8 cellular contexts compared by ENCODE assay signal in the genomic region with DNA sequence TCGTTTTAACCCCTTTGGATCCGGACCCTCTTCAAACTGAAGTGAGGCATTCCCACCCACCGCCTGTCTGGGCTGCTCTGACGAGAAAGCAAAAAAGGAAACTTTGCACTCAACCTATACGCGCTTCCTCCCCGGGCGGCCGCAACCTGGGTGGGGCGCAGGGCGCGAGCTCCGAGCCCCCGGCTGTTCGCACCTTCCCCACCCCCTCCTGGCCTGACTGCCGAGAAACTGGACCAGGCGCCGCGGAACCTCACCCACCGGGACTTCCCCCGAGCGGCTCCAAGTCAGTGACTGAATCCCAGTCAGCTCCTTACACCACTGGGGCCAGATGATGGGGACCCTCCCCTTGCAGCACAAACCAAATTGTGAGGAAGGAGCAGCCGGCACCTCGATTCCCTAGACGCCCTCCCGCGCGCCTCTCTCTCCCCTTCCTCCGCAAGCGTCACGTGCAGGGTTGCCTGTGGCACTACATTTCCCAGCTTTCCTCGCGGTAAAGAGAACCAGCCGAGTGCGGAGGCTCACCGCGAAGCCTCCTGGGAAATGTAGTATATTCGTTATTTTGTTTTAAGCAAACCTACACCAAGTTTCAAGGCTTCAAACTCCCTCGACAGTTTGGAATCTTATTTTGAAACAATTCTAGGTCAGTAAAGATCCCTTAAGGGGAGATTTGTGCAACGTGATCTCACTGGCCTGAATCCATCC. TPM values are rescaled to one million over a fixed set of nuclear protein-coding genes. Genes with fewer than 3 reads are reported as not detected.
DNase-seq lines count a peak whose midpoint lies in the region; ATAC-seq and TF ChIP-seq lines count a peak whose summit lies in the region.

A gene with protein sequence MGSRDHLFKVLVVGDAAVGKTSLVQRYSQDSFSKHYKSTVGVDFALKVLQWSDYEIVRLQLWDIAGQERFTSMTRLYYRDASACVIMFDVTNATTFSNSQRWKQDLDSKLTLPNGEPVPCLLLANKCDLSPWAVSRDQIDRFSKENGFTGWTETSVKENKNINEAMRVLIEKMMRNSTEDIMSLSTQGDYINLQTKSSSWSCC (minus strand): TSS at position 468 of the 702 bp plus-strand sequence. CDS start 526 bp downstream, outside the sequence.

- peak; percentile 86 for ATAC-seq in HG02642 (IDR thresholded peaks at IDR 0.05; ENCODE audit: poor library complexity, unreplicated experiment)

- DNase-seq in NCI-H1105 treated with DMSO at 0.1 percent for 48 hours (lab: John Stamatoyannopoulos, UW), result peak; percentile 78
- peak; percentile 83 for DNase-seq in T follicular helper cell (ENCODE audit: low read depth)
- peak; percentile 64 for DNase-seq in activated naive CD8-positive, alpha-beta T cell treated with anti-CD3 and anti-CD28 coated beads, Interleukin-2, amount 50 U/mL, for 16 hours (ENCODE audit: low read depth, low spot score)
- peak; percentile 94 for DNase-seq in cardiac septum (ENCODE audit: low spot score)
- peak; percentile 90 for DNase-seq in pons (ENCODE audit: low spot score)
- DNase-seq in transverse colon, result peak; percentile 82

- peaks cover 0 to 16% (median 4%) of the 10 kb centered on the region in 4 donors for H3K4me1 ChIP-seq in transverse colon

- peak within 1 kb of the TSS; percentile 55 to 78 (median 70) for H3K27ac ChIP-seq in transverse colon

- in situ Hi-C loops in transverse colon (cut with MboI; ENCODE audit: low pct_ligation_motif_present in 1 of 4, low pct_unique_long_range_greater_than_20kb in 1 of 4, low sequenced_read_pairs in 3 of 4), result loop anchor here (25.0 kb wide), 3 partner anchors 137 to 337 kb away; a partner anchor contains a TSS

- TF ChIP-seq POLR2A in GM10847 (IDR thresholded peaks at IDR 0.05; ENCODE audit: extremely low read depth, insufficient read length) (peak; percentile 15), transverse colon (IDR thresholded peaks at IDR 0.05) (peak; percentile 25)

- no peaks in the 10 kb centered on the region for H3K27me3 ChIP-seq in transverse colon

- TF ChIP-seq CTCF in transverse colon (IDR thresholded peaks at IDR 0.05), result no peak

- intact Hi-C loops in cardiac septum (cut with DNase I) (loop anchor here (2.0 kb wide), 1 partner anchor 24 kb away; a partner anchor contains a TSS), transverse colon (cut with DNase I; ENCODE audit: low total_unique reads) (no loop called here)

- no peaks in the 10 kb centered on the region for H3K36me3 ChIP-seq in transverse colon

- no peaks in the 10 kb centered on the region for H3K9me3 ChIP-seq in transverse colon

- peak within 1 kb of the TSS; percentile 39 to 82 (median 66) for H3K4me3 ChIP-seq in transverse colon

- 1 to 5% methylated on average over 3 to 40 of the region's 40 CpGs for WGBS in transverse colon (ENCODE audit: low coverage in 1 of 2), 2 donors

- TF ChIP-seq EP300 in transverse colon (IDR thresholded peaks at IDR 0.05; ENCODE audit: low read depth), result no peak

RNA-seq across cellular contexts. Expression of the gene that starts here (rescaled TPM):
- total RNA-seq in cardiac septum, result 21.3 TPM
- 10 to 100 TPM in 2 of 4 donors, 1 to 10 TPM in 2; 1.1 to 13.9 (median 10.2) TPM for total RNA-seq in transverse colon

Comparison
In these comparisons a context has a peak if more than half of its experiments do, and no peak if none do; other contexts are left out.
1. Peak in every context shown above with its lines: DNase-seq, ATAC-seq, H3K4me3 ChIP-seq and H3K27ac ChIP-seq.